1 cellular context compared by ENCODE assay signal in genomic region chr5:67235399-67236110, GRCh38.
TF ChIP-seq lines count a peak whose summit lies in the region.

No MANE protein-coding gene starts in this region.

TF ChIP-seq in HepG2, 621 proteins besides CTCF, POLR2A, EP300 and RAD21 (continued from another document and continues in another):
- TF ChIP-seq, protein P1, sequence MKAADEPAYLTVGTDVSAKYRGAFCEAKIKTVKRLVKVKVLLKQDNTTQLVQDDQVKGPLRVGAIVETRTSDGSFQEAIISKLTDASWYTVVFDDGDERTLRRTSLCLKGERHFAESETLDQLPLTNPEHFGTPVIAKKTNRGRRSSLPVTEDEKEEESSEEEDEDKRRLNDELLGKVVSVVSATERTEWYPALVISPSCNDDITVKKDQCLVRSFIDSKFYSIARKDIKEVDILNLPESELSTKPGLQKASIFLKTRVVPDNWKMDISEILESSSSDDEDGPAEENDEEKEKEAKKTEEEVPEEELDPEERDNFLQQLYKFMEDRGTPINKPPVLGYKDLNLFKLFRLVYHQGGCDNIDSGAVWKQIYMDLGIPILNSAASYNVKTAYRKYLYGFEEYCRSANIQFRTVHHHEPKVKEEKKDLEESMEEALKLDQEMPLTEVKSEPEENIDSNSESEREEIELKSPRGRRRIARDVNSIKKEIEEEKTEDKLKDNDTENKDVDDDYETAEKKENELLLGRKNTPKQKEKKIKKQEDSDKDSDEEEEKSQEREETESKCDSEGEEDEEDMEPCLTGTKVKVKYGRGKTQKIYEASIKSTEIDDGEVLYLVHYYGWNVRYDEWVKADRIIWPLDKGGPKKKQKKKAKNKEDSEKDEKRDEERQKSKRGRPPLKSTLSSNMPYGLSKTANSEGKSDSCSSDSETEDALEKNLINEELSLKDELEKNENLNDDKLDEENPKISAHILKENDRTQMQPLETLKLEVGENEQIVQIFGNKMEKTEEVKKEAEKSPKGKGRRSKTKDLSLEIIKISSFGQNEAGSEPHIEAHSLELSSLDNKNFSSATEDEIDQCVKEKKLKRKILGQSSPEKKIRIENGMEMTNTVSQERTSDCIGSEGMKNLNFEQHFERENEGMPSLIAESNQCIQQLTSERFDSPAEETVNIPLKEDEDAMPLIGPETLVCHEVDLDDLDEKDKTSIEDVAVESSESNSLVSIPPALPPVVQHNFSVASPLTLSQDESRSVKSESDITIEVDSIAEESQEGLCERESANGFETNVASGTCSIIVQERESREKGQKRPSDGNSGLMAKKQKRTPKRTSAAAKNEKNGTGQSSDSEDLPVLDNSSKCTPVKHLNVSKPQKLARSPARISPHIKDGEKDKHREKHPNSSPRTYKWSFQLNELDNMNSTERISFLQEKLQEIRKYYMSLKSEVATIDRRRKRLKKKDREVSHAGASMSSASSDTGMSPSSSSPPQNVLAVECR (CRISPR knock-in tag; IDR thresholded peaks at IDR 0.05; ENCODE audit: borderline replicate concordance): peak; percentile 32; the same call in 1 of the 2 replicates
- TF ChIP-seq HNRNPH1 (optimal IDR thresholded peaks at IDR 0.05; ENCODE audit: low read depth, low read length) (no peak), ZNF274 (CRISPR knock-in tag; IDR thresholded peaks at IDR 0.05) (0 out of 2 replicates have a peak, but pooled peaks have one; percentile 14), CEBPB (IDR thresholded peaks at IDR 0.05; ENCODE audit: borderline replicate concordance, low read depth, low read length) (no peak), ZNF552 (CRISPR knock-in tag; IDR thresholded peaks at IDR 0.05; ENCODE audit: borderline replicate concordance) (no peak), KLF6 (CRISPR knock-in tag; IDR thresholded peaks at IDR 0.05) (no peak), NR2F6 (IDR thresholded peaks at IDR 0.05) (peak; percentile 52; the same call in 1 of the 2 replicates), NR2F6 (CRISPR knock-in tag; IDR thresholded peaks at IDR 0.05) (peak; percentile 66), SALL1 (CRISPR knock-in tag; IDR thresholded peaks at IDR 0.05) (peak; percentile 83), ZFYVE20 (CRISPR knock-in tag; IDR thresholded peaks at IDR 0.05; ENCODE audit: borderline replicate concordance, low read depth) (no peak), ZFAT (CRISPR knock-in tag; conservative IDR thresholded peaks at IDR 0.05) (no peak), SIX4 (CRISPR knock-in tag; IDR thresholded peaks at IDR 0.05) (peak; percentile 16; the same call in 1 of the 2 replicates), TCF7 (IDR thresholded peaks at IDR 0.05; ENCODE audit: low read depth) (peak; percentile 44; the same call in 1 of the 2 replicates), SOX13 (IDR thresholded peaks at IDR 0.05) (peak; percentile 84), SOX13 (CRISPR knock-in tag; conservative IDR thresholded peaks at IDR 0.05 in 1 of 2, IDR thresholded peaks at IDR 0.05 in 1 of 2) (peak in 1 of 2 experiments; percentile 98; a peak in 2 of 4 replicates), RBM39 (IDR thresholded peaks at IDR 0.05; ENCODE audit: low read depth, low read length, poor library complexity, severe bottlenecking) (no peak), KLF16 (CRISPR knock-in tag; IDR thresholded peaks at IDR 0.05) (peak in 1 of 2 experiments; percentile 70; a peak in 2 of 4 replicates), TRAFD1 (CRISPR knock-in tag; IDR thresholded peaks at IDR 0.05; ENCODE audit: borderline replicate concordance) (no peak), FUBP1 (CRISPR knock-in tag; IDR thresholded peaks at IDR 0.05; ENCODE audit: borderline replicate concordance) (no peak), ZNF260 (CRISPR knock-in tag; IDR thresholded peaks at IDR 0.05; ENCODE audit: borderline replicate concordance, low read depth) (no peak), KDM6A (CRISPR knock-in tag; IDR thresholded peaks at IDR 0.05; ENCODE audit: low read depth) (no peak; the same call in 1 of the 2 replicates), NONO (IDR thresholded peaks at IDR 0.05) (no peak), NONO (CRISPR knock-in tag; conservative IDR thresholded peaks at IDR 0.05) (no peak; the same call in none of the 2 replicates), FOXM1 (CRISPR knock-in tag; IDR thresholded peaks at IDR 0.05) (no peak), EED (CRISPR knock-in tag; IDR thresholded peaks at IDR 0.05) (no peak), ZNF256 (CRISPR knock-in tag; conservative IDR thresholded peaks at IDR 0.05) (no peak), MYC (CRISPR knock-in tag; IDR thresholded peaks at IDR 0.05; ENCODE audit: borderline replicate concordance) (no peak)
- TF ChIP-seq, protein P2, sequence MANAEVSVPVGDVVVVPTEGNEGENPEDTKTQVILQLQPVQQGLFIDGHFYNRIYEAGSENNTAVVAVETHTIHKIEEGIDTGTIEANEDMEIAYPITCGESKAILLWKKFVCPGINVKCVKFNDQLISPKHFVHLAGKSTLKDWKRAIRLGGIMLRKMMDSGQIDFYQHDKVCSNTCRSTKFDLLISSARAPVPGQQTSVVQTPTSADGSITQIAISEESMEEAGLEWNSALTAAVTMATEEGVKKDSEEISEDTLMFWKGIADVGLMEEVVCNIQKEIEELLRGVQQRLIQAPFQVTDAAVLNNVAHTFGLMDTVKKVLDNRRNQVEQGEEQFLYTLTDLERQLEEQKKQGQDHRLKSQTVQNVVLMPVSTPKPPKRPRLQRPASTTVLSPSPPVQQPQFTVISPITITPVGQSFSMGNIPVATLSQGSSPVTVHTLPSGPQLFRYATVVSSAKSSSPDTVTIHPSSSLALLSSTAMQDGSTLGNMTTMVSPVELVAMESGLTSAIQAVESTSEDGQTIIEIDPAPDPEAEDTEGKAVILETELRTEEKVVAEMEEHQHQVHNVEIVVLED (CRISPR knock-in tag; IDR thresholded peaks at IDR 0.05; ENCODE audit: borderline replicate concordance): peak; percentile 28; the same call in 1 of the 2 replicates
- TF ChIP-seq, protein P3, sequence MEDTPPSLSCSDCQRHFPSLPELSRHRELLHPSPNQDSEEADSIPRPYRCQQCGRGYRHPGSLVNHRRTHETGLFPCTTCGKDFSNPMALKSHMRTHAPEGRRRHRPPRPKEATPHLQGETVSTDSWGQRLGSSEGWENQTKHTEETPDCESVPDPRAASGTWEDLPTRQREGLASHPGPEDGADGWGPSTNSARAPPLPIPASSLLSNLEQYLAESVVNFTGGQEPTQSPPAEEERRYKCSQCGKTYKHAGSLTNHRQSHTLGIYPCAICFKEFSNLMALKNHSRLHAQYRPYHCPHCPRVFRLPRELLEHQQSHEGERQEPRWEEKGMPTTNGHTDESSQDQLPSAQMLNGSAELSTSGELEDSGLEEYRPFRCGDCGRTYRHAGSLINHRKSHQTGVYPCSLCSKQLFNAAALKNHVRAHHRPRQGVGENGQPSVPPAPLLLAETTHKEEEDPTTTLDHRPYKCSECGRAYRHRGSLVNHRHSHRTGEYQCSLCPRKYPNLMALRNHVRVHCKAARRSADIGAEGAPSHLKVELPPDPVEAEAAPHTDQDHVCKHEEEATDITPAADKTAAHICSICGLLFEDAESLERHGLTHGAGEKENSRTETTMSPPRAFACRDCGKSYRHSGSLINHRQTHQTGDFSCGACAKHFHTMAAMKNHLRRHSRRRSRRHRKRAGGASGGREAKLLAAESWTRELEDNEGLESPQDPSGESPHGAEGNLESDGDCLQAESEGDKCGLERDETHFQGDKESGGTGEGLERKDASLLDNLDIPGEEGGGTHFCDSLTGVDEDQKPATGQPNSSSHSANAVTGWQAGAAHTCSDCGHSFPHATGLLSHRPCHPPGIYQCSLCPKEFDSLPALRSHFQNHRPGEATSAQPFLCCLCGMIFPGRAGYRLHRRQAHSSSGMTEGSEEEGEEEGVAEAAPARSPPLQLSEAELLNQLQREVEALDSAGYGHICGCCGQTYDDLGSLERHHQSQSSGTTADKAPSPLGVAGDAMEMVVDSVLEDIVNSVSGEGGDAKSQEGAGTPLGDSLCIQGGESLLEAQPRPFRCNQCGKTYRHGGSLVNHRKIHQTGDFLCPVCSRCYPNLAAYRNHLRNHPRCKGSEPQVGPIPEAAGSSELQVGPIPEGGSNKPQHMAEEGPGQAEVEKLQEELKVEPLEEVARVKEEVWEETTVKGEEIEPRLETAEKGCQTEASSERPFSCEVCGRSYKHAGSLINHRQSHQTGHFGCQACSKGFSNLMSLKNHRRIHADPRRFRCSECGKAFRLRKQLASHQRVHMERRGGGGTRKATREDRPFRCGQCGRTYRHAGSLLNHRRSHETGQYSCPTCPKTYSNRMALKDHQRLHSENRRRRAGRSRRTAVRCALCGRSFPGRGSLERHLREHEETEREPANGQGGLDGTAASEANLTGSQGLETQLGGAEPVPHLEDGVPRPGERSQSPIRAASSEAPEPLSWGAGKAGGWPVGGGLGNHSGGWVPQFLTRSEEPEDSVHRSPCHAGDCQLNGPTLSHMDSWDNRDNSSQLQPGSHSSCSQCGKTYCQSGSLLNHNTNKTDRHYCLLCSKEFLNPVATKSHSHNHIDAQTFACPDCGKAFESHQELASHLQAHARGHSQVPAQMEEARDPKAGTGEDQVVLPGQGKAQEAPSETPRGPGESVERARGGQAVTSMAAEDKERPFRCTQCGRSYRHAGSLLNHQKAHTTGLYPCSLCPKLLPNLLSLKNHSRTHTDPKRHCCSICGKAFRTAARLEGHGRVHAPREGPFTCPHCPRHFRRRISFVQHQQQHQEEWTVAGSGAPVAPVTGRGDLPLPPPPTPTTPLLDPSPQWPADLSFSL (CRISPR knock-in tag; IDR thresholded peaks at IDR 0.05): peak; percentile 61
- TF ChIP-seq, protein P4, sequence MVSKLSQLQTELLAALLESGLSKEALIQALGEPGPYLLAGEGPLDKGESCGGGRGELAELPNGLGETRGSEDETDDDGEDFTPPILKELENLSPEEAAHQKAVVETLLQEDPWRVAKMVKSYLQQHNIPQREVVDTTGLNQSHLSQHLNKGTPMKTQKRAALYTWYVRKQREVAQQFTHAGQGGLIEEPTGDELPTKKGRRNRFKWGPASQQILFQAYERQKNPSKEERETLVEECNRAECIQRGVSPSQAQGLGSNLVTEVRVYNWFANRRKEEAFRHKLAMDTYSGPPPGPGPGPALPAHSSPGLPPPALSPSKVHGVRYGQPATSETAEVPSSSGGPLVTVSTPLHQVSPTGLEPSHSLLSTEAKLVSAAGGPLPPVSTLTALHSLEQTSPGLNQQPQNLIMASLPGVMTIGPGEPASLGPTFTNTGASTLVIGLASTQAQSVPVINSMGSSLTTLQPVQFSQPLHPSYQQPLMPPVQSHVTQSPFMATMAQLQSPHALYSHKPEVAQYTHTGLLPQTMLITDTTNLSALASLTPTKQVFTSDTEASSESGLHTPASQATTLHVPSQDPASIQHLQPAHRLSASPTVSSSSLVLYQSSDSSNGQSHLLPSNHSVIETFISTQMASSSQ (IDR thresholded peaks at IDR 0.05; ENCODE audit: low read depth): 0 out of 2 replicates have a peak, but pooled peaks have one; percentile 43
- TF ChIP-seq, protein P4 (CRISPR knock-in tag; IDR thresholded peaks at IDR 0.05; ENCODE audit: borderline replicate concordance): peak; percentile 83; the same call in 1 of the 2 replicates
- TF ChIP-seq, protein P5, sequence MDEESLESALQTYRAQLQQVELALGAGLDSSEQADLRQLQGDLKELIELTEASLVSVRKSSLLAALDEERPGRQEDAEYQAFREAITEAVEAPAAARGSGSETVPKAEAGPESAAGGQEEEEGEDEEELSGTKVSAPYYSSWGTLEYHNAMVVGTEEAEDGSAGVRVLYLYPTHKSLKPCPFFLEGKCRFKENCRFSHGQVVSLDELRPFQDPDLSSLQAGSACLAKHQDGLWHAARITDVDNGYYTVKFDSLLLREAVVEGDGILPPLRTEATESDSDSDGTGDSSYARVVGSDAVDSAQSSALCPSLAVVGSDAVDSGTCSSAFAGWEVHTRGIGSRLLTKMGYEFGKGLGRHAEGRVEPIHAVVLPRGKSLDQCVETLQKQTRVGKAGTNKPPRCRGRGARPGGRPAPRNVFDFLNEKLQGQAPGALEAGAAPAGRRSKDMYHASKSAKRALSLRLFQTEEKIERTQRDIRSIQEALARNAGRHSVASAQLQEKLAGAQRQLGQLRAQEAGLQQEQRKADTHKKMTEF (CRISPR knock-in tag; IDR thresholded peaks at IDR 0.05): peak; percentile 65; the same call in 1 of the 2 replicates
- TF ChIP-seq, protein P6, sequence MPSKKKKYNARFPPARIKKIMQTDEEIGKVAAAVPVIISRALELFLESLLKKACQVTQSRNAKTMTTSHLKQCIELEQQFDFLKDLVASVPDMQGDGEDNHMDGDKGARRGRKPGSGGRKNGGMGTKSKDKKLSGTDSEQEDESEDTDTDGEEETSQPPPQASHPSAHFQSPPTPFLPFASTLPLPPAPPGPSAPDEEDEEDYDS (CRISPR knock-in tag; IDR thresholded peaks at IDR 0.05): peak; percentile 28; the same call in 1 of the 2 replicates
